ENCODE assay signal across 29 cellular contexts in genomic region chr2:77309725-77310124, GRCh38.
"Had no signal": no experiment of that assay in that cellular context is flagged by ENCODE, and none has a peak within 500 bp of the region (broad histone marks: within the 10 kb centered on the region; RNA-seq: fewer than 3 reads in every experiment).

No MANE protein-coding gene starts in this region.

- H3K4me1 ChIP-seq: neural progenitor cell, parathyroid adenoma, psoas muscle, spleen, suprapubic skin, testis, tibial artery, transverse colon, upper lobe of right lung, vagina had no signal

- H3K4me2 ChIP-seq: neural progenitor cell, smooth muscle cell had no signal

- H3K27ac ChIP-seq: neural progenitor cell, ovary, parathyroid adenoma, psoas muscle, skin epidermis, spleen, suprapubic skin, testis, tibial artery, transverse colon, upper lobe of right lung, vagina had no signal

- ATAC-seq: naive thymus-derived CD8-positive, alpha-beta T cell; natural killer cell treated with Interleukin-12 subunit alpha and Interleukin-12 subunit beta and Interleukin-15 and Interleukin-18, amount 100 ng/mL, for 72 hours; psoas muscle; right cardiac atrium; sciatic nerve; stimulated activated memory B cell treated with anti-CD40 and anti-IgM and Interleukin-4, amounts not matched to agents 10 μg/mL and 1 μg/mL and 100 μg/mL, for 72 hours; stimulated activated naive CD8-positive, alpha-beta T cell treated with anti-CD3 and anti-CD28 coated beads, Interleukin-15, amount 100 ng/mL, for 72 hours; stimulated activated naive CD8-positive, alpha-beta T cell treated with anti-CD3 and anti-CD28 coated beads, Interleukin-15, Interleukin-2, amounts not matched to agents 100 U/mL and 50 U/mL, for 24 hours; upper lobe of right lung had no signal

- DNase-seq: naive thymus-derived CD8-positive, alpha-beta T cell; occipital lobe; ovary; posterior cingulate gyrus; psoas muscle; right cardiac atrium; spleen; stimulated activated CD4-positive, alpha-beta T cell treated with anti-CD3 and anti-CD28 coated beads, Interleukin-12 subunit alpha, Interleukin-12 subunit beta, amount 100 ng/mL, for 4 hours; stimulated activated CD4-positive, alpha-beta T cell treated with anti-CD3 and anti-CD28 coated beads, Interleukin-1b, Interleukin-23, amount 100 ng/mL, for 48 hours; stimulated activated CD4-positive, alpha-beta T cell treated with anti-CD3 and anti-CD28 coated beads, Interleukin-4, amount 100 ng/mL, for 1 hour; stimulated activated CD4-positive, alpha-beta T cell treated with anti-CD3 and anti-CD28 coated beads, Interleukin-4, amount 100 ng/mL, for 4 hours; stimulated activated CD8-positive, alpha-beta memory T cell treated with anti-CD3 and anti-CD28 coated beads, Interleukin-4, amount 100 ng/mL, for 48 hours; stimulated activated naive CD4-positive, alpha-beta T cell; stimulated activated naive CD8-positive, alpha-beta T cell treated with anti-CD3 and anti-CD28 coated beads, Interleukin-15, amount 100 ng/mL, for 72 hours; stimulated activated naive CD8-positive, alpha-beta T cell treated with anti-CD3 and anti-CD28 coated beads, Interleukin-15, Interleukin-2, amounts not matched to agents 100 U/mL and 50 U/mL, for 24 hours; substantia nigra; testis; tibial artery; transverse colon; upper lobe of right lung had no signal

- H3K9ac ChIP-seq: neural progenitor cell, parathyroid adenoma had no signal

- H3K79me2 ChIP-seq: parathyroid adenoma had no signal

- H3K9me3 ChIP-seq: ovary, psoas muscle, suprapubic skin, testis, tibial artery, transverse colon, upper lobe of right lung, vagina had no signal

- H3K36me3 ChIP-seq: neural progenitor cell, ovary, spleen, suprapubic skin, tibial artery, transverse colon, upper lobe of right lung, vagina had no signal

- H3K4me3 ChIP-seq: neural progenitor cell, ovary, psoas muscle, skin epidermis, smooth muscle cell, spleen, suprapubic skin, testis, tibial artery, transverse colon, upper lobe of right lung, vagina had no signal

- H2AFZ ChIP-seq: neural progenitor cell, parathyroid adenoma had no signal

- H3K27me3 ChIP-seq: neural progenitor cell, ovary, spleen, suprapubic skin, testis, tibial artery, transverse colon, upper lobe of right lung, vagina had no signal
